ENCODE assay signal across 8 cellular contexts in the genomic region with DNA sequence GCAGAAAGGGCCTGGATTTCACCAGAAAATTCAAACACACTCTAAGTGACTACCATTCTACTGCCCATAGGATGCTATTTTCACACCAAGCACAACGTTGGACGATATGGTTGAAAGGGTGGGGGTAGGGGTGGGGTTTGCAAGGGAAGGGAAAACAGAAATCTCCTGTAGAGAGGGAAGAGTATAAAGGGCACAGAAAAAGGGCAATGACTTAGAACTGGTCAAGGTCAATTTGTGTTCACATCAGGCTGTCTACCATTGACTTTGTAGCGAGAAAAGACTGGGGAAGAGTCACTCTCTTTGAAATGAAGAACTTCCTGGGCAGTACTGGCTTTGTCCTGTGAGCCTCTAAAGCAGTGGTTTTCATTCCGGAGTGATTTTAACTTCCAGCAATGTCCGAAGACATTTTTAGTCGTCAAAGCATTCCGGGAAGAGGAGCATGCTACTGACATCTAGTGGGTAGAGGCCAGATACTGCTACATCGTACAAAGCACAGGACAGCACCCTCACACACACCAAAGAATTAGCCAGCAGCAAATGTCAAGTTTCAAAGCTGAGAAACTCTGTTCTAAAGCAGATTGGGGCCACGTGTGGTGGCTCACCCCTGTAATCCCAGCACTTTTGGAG. TPM values are rescaled to one million over a fixed set of nuclear protein-coding genes. Genes with fewer than 3 reads are reported as not detected.
DNase-seq lines count a peak whose midpoint lies in the region; TF ChIP-seq lines count a peak whose summit lies in the region.
"Had no signal": no experiment of that assay in that cellular context is flagged by ENCODE, and none has a peak within 500 bp of the region (broad histone marks: within the 10 kb centered on the region; RNA-seq: fewer than 3 reads in every experiment).

No MANE protein-coding gene starts in this region.

- H3K27me3 Mint-ChIP-seq in osteocyte (ENCODE audit: unreplicated experiment) = peaks cover 3% of the 10 kb centered on the region

- H3K9me3 Mint-ChIP-seq in osteocyte (ENCODE audit: unreplicated experiment) = no peaks in the 10 kb centered on the region

- H3K27ac ChIP-seq in dorsolateral prefrontal cortex = no peak overlapping the region

- H3K4me3 Mint-ChIP-seq in osteocyte (ENCODE audit: unreplicated experiment) = no peak overlapping the region

- peaks cover 0 to 57% (median 13%) of the 10 kb centered on the region in 45 donors for H3K27me3 ChIP-seq in dorsolateral prefrontal cortex

- H3K27ac Mint-ChIP-seq in osteocyte (ENCODE audit: unreplicated experiment) = no peak overlapping the region

- DNase-seq in GM10266 (ENCODE audit: extremely low spot score) = peak; percentile 6
- peak; percentile 54 for DNase-seq in M059J (ENCODE audit: low read depth)
- no peak for DNase-seq in dorsolateral prefrontal cortex
- no peak for DNase-seq in osteocyte (ENCODE audit: extremely low spot score, unreplicated experiment)
- DNase-seq in HuH-7.5 (ENCODE audit: low spot score) = no peak
- DNase-seq in occipital lobe (lab: John Stamatoyannopoulos, UW) = no peak
- DNase-seq in germinal center (ENCODE audit: low spot score) = no peak
- DNase-seq: NCI-H345 had no signal

- no peak overlapping the region for H3K4me3 ChIP-seq in dorsolateral prefrontal cortex

- no peaks in the 10 kb centered on the region for H3K4me1 Mint-ChIP-seq in osteocyte (ENCODE audit: unreplicated experiment)

- TF ChIP-seq CTCF in GM10266 (IDR thresholded peaks at IDR 0.05; ENCODE audit: control insufficient read depth, insufficient read depth, low read depth, missing control alignments) = peak; percentile 43
- peak in 30 of 56 donors; percentile 9 to 54 (median 22) for TF ChIP-seq CTCF in dorsolateral prefrontal cortex (IDR thresholded peaks at IDR 0.05 in 54 of 56, conservative IDR thresholded peaks at IDR 0.05 in 2 of 56; ENCODE audit: low read depth in 1 of 56, partially characterized antibody in 56 of 56)
- peak; percentile 50 for TF ChIP-seq CTCF in osteocyte (IDR thresholded peaks at IDR 0.05)

- intact Hi-C loops in dorsolateral prefrontal cortex (cut with DNase I) = no loop called here

- no peaks in the 10 kb centered on the region for H3K36me3 Mint-ChIP-seq in osteocyte (ENCODE audit: unreplicated experiment)

RNA-seq across cellular contexts. Expression of gene SLC7A3, which starts 48.4 kb away (rescaled TPM):
- not detected in 2 replicates for total RNA-seq in M059J (2014; rRNA removed; shearing (Covaris generic))
- total RNA-seq in dorsolateral prefrontal cortex = 1 to 10 TPM in 98 of 120 experiments, under 1 TPM in 22; 0.30 to 5.0 (median 1.7) TPM
- total RNA-seq in osteocyte = not detected in 2 replicates
- total RNA-seq in occipital lobe = 1.1 TPM

Comparison
In these comparisons a context has a peak if more than half of its experiments do, and no peak if none do; other contexts are left out.
1. DNase-seq: peak in GM10266 (single experiment) and M059J (single experiment); none in dorsolateral prefrontal cortex (0 of 10), osteocyte (single experiment), HuH-7.5 (single experiment), occipital lobe (single experiment) and germinal center (single experiment).
2. Peak in every context shown above with its lines, with median percentiles within 50 percentile points of each other: CTCF ChIP-seq.